In the genomic region with DNA sequence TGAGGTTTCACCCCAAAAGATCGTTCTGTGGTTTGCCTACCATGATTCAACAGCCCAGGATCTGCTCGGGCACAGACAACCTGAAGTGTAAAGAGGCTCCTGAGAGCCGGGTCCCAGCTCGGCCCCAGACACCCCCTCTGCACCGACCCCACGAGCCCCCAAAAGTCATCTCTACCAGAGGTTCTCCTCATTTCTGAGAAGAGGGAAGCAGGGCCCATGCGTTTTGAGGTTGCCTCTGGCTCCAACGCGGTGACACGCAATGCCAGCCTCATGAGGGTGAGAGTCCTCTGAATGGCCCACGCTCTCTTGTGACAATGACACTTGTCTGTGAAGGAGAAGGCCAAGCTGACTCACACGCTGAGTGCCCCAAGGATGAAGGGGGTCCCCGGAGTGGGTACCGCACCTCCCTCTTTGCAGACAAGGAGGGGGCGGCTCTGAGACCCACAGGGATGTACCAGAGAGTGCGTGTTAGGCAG, we compare ENCODE assay signal across 8 cellular contexts.
DNase-seq lines count a peak whose midpoint lies in the region; ATAC-seq, FAIRE-seq and TF ChIP-seq lines count a peak whose summit lies in the region.
"Not testable (repeated sequence)": the region's sequence is repeated elsewhere in the genome, so short reads cannot be mapped to it uniquely, and the experiment has no call there.

No MANE protein-coding gene starts in this region.

- intact Hi-C loops in K562 (cut with micrococcal nuclease); Right ventricle myocardium inferior (cut with DNase I); left colon (cut with DNase I, micrococcal nuclease); posterior vena cava (cut with DNase I): not testable (repeated sequence)

- H3K4me1 ChIP-seq in DND-41 (ENCODE audit: insufficient read depth, low read length); K562 (replicated peaks in 1 of 2; ENCODE audit: control insufficient read depth in 2 of 2, insufficient read depth in 2 of 2, low read length in 2 of 2): not testable (repeated sequence)

- H3K4me3 ChIP-seq in DND-41 (ENCODE audit: low read depth in 1 of 2, low read length in 2 of 2); K562: not testable (repeated sequence)

- not testable (repeated sequence) for BruUV-seq in K562 (replicated peaks; lab: Mats Ljungman, UMichigan)

- not testable (repeated sequence) for H3K4me1 Mint-ChIP-seq in T-helper 2 cell treated with Interferon-gamma antibody and Interleukin-4, amounts not matched to agents 5 μg/mL and 100 μg/mL, for 36 hours (ENCODE audit: low read depth)

- H4K20me1 ChIP-seq in DND-41 (ENCODE audit: insufficient read depth, low read length); K562 (replicated peaks; ENCODE audit: control insufficient read depth, insufficient read depth, low read length): not testable (repeated sequence)

- not testable (repeated sequence) for H3K4me2 ChIP-seq in DND-41 (ENCODE audit: insufficient read depth, low read length); K562 (ENCODE audit: insufficient read depth, low read length)

- H3K27ac ChIP-seq in DND-41 (ENCODE audit: low read length); K562 (ENCODE audit: extremely low read depth, low read depth, low read length): not testable (repeated sequence)

- not testable (repeated sequence) for TF ChIP-seq CTCF in DND-41 (IDR thresholded peaks at IDR 0.05; ENCODE audit: borderline replicate concordance, extremely low read depth, low read length, poor library complexity, severe bottlenecking); K562 (IDR thresholded peaks at IDR 0.05 in 2 of 3, conservative IDR thresholded peaks at IDR 0.05 in 1 of 3; ENCODE audit: insufficient read depth in 2 of 3, low read depth in 1 of 3, low read length in 3 of 3)

- POLR2A ChIA-PET in K562 (lab: Yijun Ruan, JAX), result not testable (repeated sequence)

- not testable (repeated sequence) for TF ChIP-seq EP300 in K562 (IDR thresholded peaks at IDR 0.05; ENCODE audit: low read length)

- 6% methylated on average over 15 of the region's 16 CpGs for WGBS in K562 (ENCODE audit: insufficient coverage, low coverage, missing lambda C conversion rate)

- not testable (repeated sequence) for FAIRE-seq in K562 (lab: Jason Lieb, UNC)

- in situ Hi-C loops in K562 (cut with MboI), result not testable (repeated sequence)

- not testable (repeated sequence) for H3K27ac Mint-ChIP-seq in T-helper 2 cell treated with Interferon-gamma antibody and Interleukin-4, amounts not matched to agents 5 μg/mL and 100 μg/mL, for 36 hours

- CTCF ChIA-PET in K562 (lab: Yijun Ruan, JAX; ENCODE audit: low intra/inter-chr PET ratio), result not testable (repeated sequence)

- H3K36me3 ChIP-seq in DND-41 (ENCODE audit: insufficient read depth, low read length); K562 (ENCODE audit: control insufficient read depth, insufficient read depth, low read length): not testable (repeated sequence)

- not testable (repeated sequence) for H3K9ac ChIP-seq in DND-41 (ENCODE audit: low read depth, low read length); K562 (ENCODE audit: insufficient read depth in 1 of 2, low read depth in 2 of 2, low read length in 2 of 2)

- not testable (repeated sequence) for TF ChIP-seq POLR2A in K562 (conservative IDR thresholded peaks at IDR 0.05)

- H3K79me2 ChIP-seq in DND-41 (ENCODE audit: insufficient read depth, low read length); K562 (ENCODE audit: control insufficient read depth, insufficient read depth, low read length): not testable (repeated sequence)

- not testable (repeated sequence) for TF ChIP-seq RAD21 in K562 (CRISPR knock-in tag; conservative IDR thresholded peaks at IDR 0.05 in 1 of 2, IDR thresholded peaks at IDR 0.05 in 1 of 2)

- not testable (repeated sequence) for H2AFZ ChIP-seq in DND-41 (ENCODE audit: low read depth, low read length); K562 (ENCODE audit: low read depth, low read length)

- not testable (repeated sequence) for DNase-seq in DND-41; K562 (ENCODE audit: extremely low read depth in 1 of 4, low spot score in 3 of 4); left colon
- peak; percentile 16 for DNase-seq in T-helper 2 cell treated with Interferon-gamma antibody and Interleukin-4, amounts not matched to agents 5 μg/mL and 100 μg/mL, for 36 hours (ENCODE audit: low spot score)
- peak; percentile 84 for DNase-seq in Right ventricle myocardium inferior (ENCODE audit: missing footprints)
- peak; percentile 96 for DNase-seq in mesenteric fat pad (ENCODE audit: low spot score)
- peak; percentile 92 for DNase-seq in posterior vena cava (ENCODE audit: low spot score)
- DNase-seq in superior temporal gyrus (ENCODE audit: extremely low spot score), result peak; percentile 2

- H3K9me3 ChIP-seq in DND-41 (ENCODE audit: insufficient read depth, low read length, severe bottlenecking); K562 (replicated peaks; ENCODE audit: control insufficient read depth, insufficient read depth, low read depth, low read length): not testable (repeated sequence)

- peaks cover 11% of the 10 kb centered on the region for H3K9me3 Mint-ChIP-seq in T-helper 2 cell treated with Interferon-gamma antibody and Interleukin-4, amounts not matched to agents 5 μg/mL and 100 μg/mL, for 36 hours

- not testable (repeated sequence) for H3K27me3 ChIP-seq in DND-41 (ENCODE audit: insufficient read depth, low read length, poor library complexity); K562 (ENCODE audit: control insufficient read depth in 2 of 2, insufficient read depth in 2 of 2, low read length in 2 of 2)

- ATAC-seq in DND-41 (ENCODE audit: insufficient read depth, low read depth), result peak; percentile 33
- peak; percentile 15; the same call in 2 of the 3 replicates for ATAC-seq in K562
- peak; percentile 41 for ATAC-seq in Right ventricle myocardium inferior
- peak; percentile 35 for ATAC-seq in left colon

- H3K9me1 ChIP-seq in K562 (ENCODE audit: control insufficient read depth, insufficient read depth, low read length), result not testable (repeated sequence)

- not testable (repeated sequence) for H3K36me3 Mint-ChIP-seq in T-helper 2 cell treated with Interferon-gamma antibody and Interleukin-4, amounts not matched to agents 5 μg/mL and 100 μg/mL, for 36 hours (ENCODE audit: low read depth)

- H3K4me3 Mint-ChIP-seq in T-helper 2 cell treated with Interferon-gamma antibody and Interleukin-4, amounts not matched to agents 5 μg/mL and 100 μg/mL, for 36 hours, result not testable (repeated sequence)

- not testable (repeated sequence) for H3K27me3 Mint-ChIP-seq in T-helper 2 cell treated with Interferon-gamma antibody and Interleukin-4, amounts not matched to agents 5 μg/mL and 100 μg/mL, for 36 hours (ENCODE audit: low read depth)
